ENCODE assay signal across 8 cellular contexts in genomic region chr13:94711561-94712286, GRCh38. TPM values are rescaled to one million over a fixed set of nuclear protein-coding genes. Genes with fewer than 3 reads are reported as not detected.
A peak's percentile ranks its signal among the peaks of the same experiment; 100 is the strongest.
DNase-seq lines count a peak whose midpoint lies in the region; ATAC-seq and TF ChIP-seq lines count a peak whose summit lies in the region.

No MANE protein-coding gene starts in this region.

- peaks cover 6% of the 10 kb centered on the region for H3K36me3 Mint-ChIP-seq in stimulated activated effector memory CD8-positive, alpha-beta T cell treated with anti-CD3 and anti-CD28 coated beads, Interleukin-12 subunit alpha, Interleukin-12 subunit beta, amount 100 ng/mL, for 72 hours

- no peaks in the 10 kb centered on the region for H3K9me3 Mint-ChIP-seq in stimulated activated effector memory CD8-positive, alpha-beta T cell treated with anti-CD3 and anti-CD28 coated beads, Interleukin-12 subunit alpha, Interleukin-12 subunit beta, amount 100 ng/mL, for 72 hours

- peaks cover 9% of the 10 kb centered on the region for H3K4me1 Mint-ChIP-seq in stimulated activated effector memory CD8-positive, alpha-beta T cell treated with anti-CD3 and anti-CD28 coated beads, Interleukin-12 subunit alpha, Interleukin-12 subunit beta, amount 100 ng/mL, for 72 hours

- DNase-seq in GM13977 (ENCODE audit: low spot score) (peak; percentile 55), SK-N-DZ (ENCODE audit: low spot score) (peak; percentile 20), fibroblast of villous mesenchyme (ENCODE audit: low read depth) (peak; percentile 12), cardiac septum (ENCODE audit: low spot score) (no peak)
- DNase-seq in stimulated activated effector memory CD8-positive, alpha-beta T cell treated with anti-CD3 and anti-CD28 coated beads, Interleukin-12 subunit alpha, Interleukin-12 subunit beta, amount 100 ng/mL, for 72 hours (ENCODE audit: low spot score in 2 of 2): no peak

- peak overlapping the region; percentile 37 for H3K4me3 Mint-ChIP-seq in stimulated activated effector memory CD8-positive, alpha-beta T cell treated with anti-CD3 and anti-CD28 coated beads, Interleukin-12 subunit alpha, Interleukin-12 subunit beta, amount 100 ng/mL, for 72 hours

- no peak overlapping the region for H3K4me3 ChIP-seq in fibroblast of villous mesenchyme (ENCODE audit: low read depth, low read length)

- ATAC-seq in GM21737 (IDR thresholded peaks at IDR 0.05; ENCODE audit: unreplicated experiment) (peak; percentile 21), GM21423 (IDR thresholded peaks at IDR 0.05; ENCODE audit: unreplicated experiment) (no peak), HG03469 (IDR thresholded peaks at IDR 0.05; ENCODE audit: unreplicated experiment) (no peak)
- peak; percentile 35 for ATAC-seq in stimulated activated effector memory CD8-positive, alpha-beta T cell treated with anti-CD3 and anti-CD28 coated beads, Interleukin-12 subunit alpha, Interleukin-12 subunit beta, amount 100 ng/mL, for 72 hours

- TF ChIP-seq CTCF in GM13977 (IDR thresholded peaks at IDR 0.05; ENCODE audit: extremely low read depth, insufficient read depth, missing control alignments): no peak
- TF ChIP-seq CTCF in fibroblast of villous mesenchyme (IDR thresholded peaks at IDR 0.05; ENCODE audit: insufficient read depth, low read depth, low read length): no peak

- in situ Hi-C loops in GM13977 (cut with MboI; ENCODE audit: low pct_unique_long_range_greater_than_20kb, low sequenced_read_pairs, unreplicated experiment): no loop called here

- intact Hi-C loops in cardiac septum (cut with DNase I): no loop called here

- no peak overlapping the region for H3K27ac Mint-ChIP-seq in stimulated activated effector memory CD8-positive, alpha-beta T cell treated with anti-CD3 and anti-CD28 coated beads, Interleukin-12 subunit alpha, Interleukin-12 subunit beta, amount 100 ng/mL, for 72 hours

RNA-seq across cellular contexts. Expression of gene SOX21, which starts 0.6 kb away (rescaled TPM):
- not detected in 2 replicates for polyA plus RNA-seq in SK-N-DZ (2014; cell fraction: cytosol; rRNA removed)
- polyA plus RNA-seq in SK-N-DZ (2014; cell fraction: nucleus; rRNA removed): not detected in 2 replicates
- total RNA-seq in fibroblast of villous mesenchyme (not detected in 2 replicates), cardiac septum (not detected)

Comparison
In these comparisons a context has a peak if more than half of its experiments do, and no peak if none do; other contexts are left out.
1. DNase-seq: peak in GM13977 (single experiment), SK-N-DZ (single experiment) and fibroblast of villous mesenchyme (single experiment); none in stimulated activated effector memory CD8-positive, alpha-beta T cell treated with anti-CD3 and anti-CD28 coated beads, Interleukin-12 subunit alpha, Interleukin-12 subunit beta, amount 100 ng/mL, for 72 hours (0 of 2) and cardiac septum (single experiment).
2. ATAC-seq: peak in GM21737 (single experiment) and stimulated activated effector memory CD8-positive, alpha-beta T cell treated with anti-CD3 and anti-CD28 coated beads, Interleukin-12 subunit alpha, Interleukin-12 subunit beta, amount 100 ng/mL, for 72 hours (single experiment); none in GM21423 (single experiment) and HG03469 (single experiment).